ENCODE assay signal across 18 cellular contexts in the genomic region with DNA sequence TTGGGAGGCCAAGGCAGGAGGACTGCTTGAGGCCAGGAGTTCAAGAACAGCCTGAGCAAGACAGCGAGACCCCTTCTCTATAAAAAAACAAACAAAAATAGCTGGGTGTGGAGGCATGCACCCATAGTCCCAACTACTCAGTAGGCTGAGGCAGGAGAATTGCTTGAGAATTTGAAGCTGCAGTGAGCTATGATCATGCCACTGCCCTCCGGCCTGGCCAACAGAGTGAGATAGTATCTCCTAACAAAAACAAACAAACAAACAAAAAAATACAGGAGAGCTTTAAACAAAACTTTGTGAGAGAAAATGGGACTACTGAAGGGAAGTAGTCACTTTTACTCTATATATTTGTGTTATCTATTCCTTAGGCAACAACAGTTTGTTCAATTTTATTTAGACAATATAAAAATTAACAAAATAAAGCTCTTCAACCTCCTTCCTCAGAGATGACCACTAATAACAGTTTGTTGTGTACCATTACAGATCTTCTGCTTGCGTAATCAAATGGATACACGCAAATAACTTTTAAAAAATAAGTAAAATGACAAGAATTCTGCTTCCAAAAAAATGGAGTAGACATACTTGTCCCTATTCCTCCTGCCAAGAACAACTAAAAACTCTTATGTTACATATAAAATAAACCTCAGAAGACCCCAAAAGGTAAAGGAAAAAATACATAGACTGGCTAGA. TPM values are rescaled to one million over a fixed set of nuclear protein-coding genes. Genes with fewer than 3 reads are reported as not detected.
DNase-seq lines count a peak whose midpoint lies in the region; ATAC-seq and TF ChIP-seq lines count a peak whose summit lies in the region.
"Had no signal": no experiment of that assay in that cellular context is flagged by ENCODE, and none has a peak within 500 bp of the region (broad histone marks: within the 10 kb centered on the region; RNA-seq: fewer than 3 reads in every experiment).

No MANE protein-coding gene starts in this region.

- H3K27me3 ChIP-seq in CD4-positive, alpha-beta T cell (ENCODE audit: control insufficient read depth, insufficient read depth, low read length): no peaks in the 10 kb centered on the region
- H3K27me3 ChIP-seq in adipocyte (replicated peaks; ENCODE audit: control insufficient read depth, insufficient read depth, low read length): no peaks in the 10 kb centered on the region
- H3K27me3 ChIP-seq: BLaER1 treated with 17β-estradiol and CSF1 and Interleukin-3, amounts not matched to agents 10 nM and 100 nM; right atrium auricular region; SJSA1 had no signal

- TF ChIP-seq CTCF in activated CD8-positive, alpha-beta T cell treated with anti-CD3 and anti-CD28 coated beads for 36 hours (IDR thresholded peaks at IDR 0.05): no peak
- TF ChIP-seq CTCF in CD4-positive, alpha-beta T cell (IDR thresholded peaks at IDR 0.05): no peak
- no peak for TF ChIP-seq CTCF in osteocyte (IDR thresholded peaks at IDR 0.05)

- no peak overlapping the region for H3K4me3 Mint-ChIP-seq in activated CD8-positive, alpha-beta T cell treated with anti-CD3 and anti-CD28 coated beads for 36 hours
- no peak overlapping the region for H3K4me3 Mint-ChIP-seq in activated CD8-positive, alpha-beta T cell treated with anti-CD3 and anti-CD28 coated beads, Interleukin-2, amount 10 ng/mL, durations not matched to agents 7 days and 5 days
- peak overlapping the region; percentile 7 for H3K4me3 Mint-ChIP-seq in CD4-positive, alpha-beta T cell
- no peak overlapping the region for H3K4me3 Mint-ChIP-seq in osteocyte (ENCODE audit: unreplicated experiment)

- H3K36me3 ChIP-seq in adipocyte (ENCODE audit: control insufficient read depth, insufficient read depth, low read length, severe bottlenecking): peaks cover 69% of the 10 kb centered on the region

- H3K9me3 ChIP-seq in CD4-positive, alpha-beta T cell (ENCODE audit: control insufficient read depth, low read length): no peaks in the 10 kb centered on the region
- H3K9me3 ChIP-seq in adipocyte (ENCODE audit: control insufficient read depth, low read length): no peaks in the 10 kb centered on the region
- H3K9me3 ChIP-seq: right atrium auricular region, SJSA1 had no signal

- peaks cover 20% of the 10 kb centered on the region for H3K4me1 ChIP-seq in adipocyte (ENCODE audit: control insufficient read depth, insufficient read depth, low read length)
- H3K4me1 ChIP-seq: SJSA1 had no signal

- H3K27me3 Mint-ChIP-seq in activated CD8-positive, alpha-beta T cell treated with anti-CD3 and anti-CD28 coated beads for 36 hours: no peaks in the 10 kb centered on the region
- H3K27me3 Mint-ChIP-seq in activated CD8-positive, alpha-beta T cell treated with anti-CD3 and anti-CD28 coated beads, Interleukin-2, amount 10 ng/mL, durations not matched to agents 7 days and 5 days (ENCODE audit: low read depth): no peaks in the 10 kb centered on the region
- no peaks in the 10 kb centered on the region for H3K27me3 Mint-ChIP-seq in CD4-positive, alpha-beta T cell
- no peaks in the 10 kb centered on the region for H3K27me3 Mint-ChIP-seq in osteocyte (ENCODE audit: unreplicated experiment)

- peak overlapping the region; percentile 74 for H3K27ac Mint-ChIP-seq in activated CD8-positive, alpha-beta T cell treated with anti-CD3 and anti-CD28 coated beads for 36 hours
- H3K27ac Mint-ChIP-seq in activated CD8-positive, alpha-beta T cell treated with anti-CD3 and anti-CD28 coated beads, Interleukin-2, amount 10 ng/mL, durations not matched to agents 7 days and 5 days: no peak overlapping the region
- peak overlapping the region; percentile 81 for H3K27ac Mint-ChIP-seq in CD4-positive, alpha-beta T cell
- H3K27ac Mint-ChIP-seq in osteocyte (ENCODE audit: unreplicated experiment): peak overlapping the region; percentile 47

- ATAC-seq in activated CD8-positive, alpha-beta T cell treated with anti-CD3 and anti-CD28 coated beads for 36 hours: no peak
- no peak for ATAC-seq in activated CD8-positive, alpha-beta T cell treated with anti-CD3 and anti-CD28 coated beads, Interleukin-2, amount 10 ng/mL, durations not matched to agents 7 days and 5 days
- ATAC-seq in CD4-positive, alpha-beta T cell (ENCODE audit: poor library complexity): no peak
- no peak for ATAC-seq in HG03439 (IDR thresholded peaks at IDR 0.05; ENCODE audit: unreplicated experiment)

- H3K27ac ChIP-seq in CD4-positive, alpha-beta T cell (ENCODE audit: low read depth, low read length): no peak overlapping the region
- H3K27ac ChIP-seq: BLaER1 treated with 17β-estradiol and CSF1 and Interleukin-3, amounts not matched to agents 10 nM and 100 nM; coronary artery; right atrium auricular region; SJSA1 had no signal

- peaks cover 58% of the 10 kb centered on the region for H3K4me1 Mint-ChIP-seq in activated CD8-positive, alpha-beta T cell treated with anti-CD3 and anti-CD28 coated beads for 36 hours (ENCODE audit: low read depth)
- H3K4me1 Mint-ChIP-seq in activated CD8-positive, alpha-beta T cell treated with anti-CD3 and anti-CD28 coated beads, Interleukin-2, amount 10 ng/mL, durations not matched to agents 7 days and 5 days (ENCODE audit: low read depth): peaks cover 24% of the 10 kb centered on the region
- H3K4me1 Mint-ChIP-seq in CD4-positive, alpha-beta T cell (ENCODE audit: low read depth): peaks cover 69% of the 10 kb centered on the region
- H3K4me1 Mint-ChIP-seq in osteocyte (ENCODE audit: unreplicated experiment): peaks cover 18% of the 10 kb centered on the region

- peaks cover 6% of the 10 kb centered on the region for H3K9me3 Mint-ChIP-seq in activated CD8-positive, alpha-beta T cell treated with anti-CD3 and anti-CD28 coated beads for 36 hours
- no peaks in the 10 kb centered on the region for H3K9me3 Mint-ChIP-seq in activated CD8-positive, alpha-beta T cell treated with anti-CD3 and anti-CD28 coated beads, Interleukin-2, amount 10 ng/mL, durations not matched to agents 7 days and 5 days (ENCODE audit: insufficient read depth)
- H3K9me3 Mint-ChIP-seq in CD4-positive, alpha-beta T cell: no peaks in the 10 kb centered on the region
- no peaks in the 10 kb centered on the region for H3K9me3 Mint-ChIP-seq in osteocyte (ENCODE audit: unreplicated experiment)

- POLR2A ChIA-PET in activated CD8-positive, alpha-beta T cell treated with anti-CD3 and anti-CD28 coated beads for 36 hours (lab: Charles Lee): interaction anchor here (0.6 to 1.1 kb wide), 2 partner anchors 12 to 16 kb away, joined by 3 to 4 read pairs; no protein-coding TSS in a partner anchor
- POLR2A ChIA-PET in activated CD8-positive, alpha-beta T cell treated with anti-CD3 and anti-CD28 coated beads, Interleukin-2, amount 10 ng/mL, durations not matched to agents 7 days and 5 days (lab: Charles Lee): no interaction called here
- POLR2A ChIA-PET in CD4-positive, alpha-beta T cell (lab: Charles Lee): interaction anchor here (0.6 to 1.6 kb wide), 5 partner anchors 8 to 19 kb away, joined by 3 to 4 read pairs (median 3); a partner anchor contains a TSS

- H3K4me3 ChIP-seq in adipocyte (ENCODE audit: low read length): no peak overlapping the region
- H3K4me3 ChIP-seq: BLaER1 treated with 17β-estradiol and CSF1 and Interleukin-3, amounts not matched to agents 10 nM and 100 nM; coronary artery; lung; right atrium auricular region; SJSA1 had no signal

- no peak overlapping the region for H3K9ac ChIP-seq in adipocyte (ENCODE audit: low read length)
- H3K9ac ChIP-seq: BLaER1 treated with 17β-estradiol and CSF1 and Interleukin-3, amounts not matched to agents 10 nM and 100 nM had no signal

- CTCF ChIA-PET in activated CD8-positive, alpha-beta T cell treated with anti-CD3 and anti-CD28 coated beads for 36 hours (lab: Charles Lee): interaction anchor here (0.9 to 1.7 kb wide), 4 partner anchors 8 to 18 kb away, joined by 3 to 5 read pairs (median 4); no protein-coding TSS in a partner anchor
- CTCF ChIA-PET in activated CD8-positive, alpha-beta T cell treated with anti-CD3 and anti-CD28 coated beads, Interleukin-2, amount 10 ng/mL, durations not matched to agents 7 days and 5 days (lab: Charles Lee): no interaction called here
- CTCF ChIA-PET in CD4-positive, alpha-beta T cell (lab: Charles Lee): interaction anchor here (1.4 kb wide), 1 partner anchor 15 kb away, joined by 4 read pairs; no protein-coding TSS in a partner anchor

- intact Hi-C loops in activated CD8-positive, alpha-beta T cell treated with anti-CD3 and anti-CD28 coated beads for 36 hours (cut with micrococcal nuclease): no loop called here
- intact Hi-C loops in CD4-positive, alpha-beta T cell (cut with DNase I, micrococcal nuclease): no loop called here

- peaks cover 71% of the 10 kb centered on the region for H3K36me3 Mint-ChIP-seq in activated CD8-positive, alpha-beta T cell treated with anti-CD3 and anti-CD28 coated beads for 36 hours (ENCODE audit: low read depth)
- H3K36me3 Mint-ChIP-seq in activated CD8-positive, alpha-beta T cell treated with anti-CD3 and anti-CD28 coated beads, Interleukin-2, amount 10 ng/mL, durations not matched to agents 7 days and 5 days (ENCODE audit: low read depth): peaks cover 83% of the 10 kb centered on the region
- peaks cover 94% of the 10 kb centered on the region for H3K36me3 Mint-ChIP-seq in CD4-positive, alpha-beta T cell (ENCODE audit: low read depth)
- peaks cover 49% of the 10 kb centered on the region for H3K36me3 Mint-ChIP-seq in osteocyte (ENCODE audit: unreplicated experiment)

- TF ChIP-seq POLR2A in erythroblast (IDR thresholded peaks at IDR 0.05; ENCODE audit: low read length): no peak

- no peak for DNase-seq in activated CD8-positive, alpha-beta T cell treated with anti-CD3 and anti-CD28 coated beads for 36 hours
- DNase-seq in activated CD8-positive, alpha-beta T cell treated with anti-CD3 and anti-CD28 coated beads, Interleukin-2, amount 10 ng/mL, durations not matched to agents 7 days and 5 days: no peak
- no peak for DNase-seq in CD4-positive, alpha-beta T cell
- DNase-seq in adipocyte (ENCODE audit: low read depth) (peak; percentile 21), osteocyte (ENCODE audit: extremely low spot score, unreplicated experiment) (no peak), erythroblast (lab: John Stamatoyannopoulos, UW) (no peak)
- DNase-seq in activated CD8-positive, alpha-beta memory T cell treated with anti-CD3 and anti-CD28 coated beads, Interleukin-2, amount 50 U/mL, for 4 hours: no peak
- DNase-seq: activated CD4-positive, alpha-beta T cell treated with anti-CD3 and anti-CD28 coated beads, Interleukin-2, amount 50 U/mL, for 1 hour; DMS 273 treated with DMSO at 0.1 percent for 48 hours; NCI-H1105; NCI-H2029 treated with DMSO at 0.1 percent for 48 hours; stimulated activated CD4-positive, alpha-beta T cell treated with anti-CD3 and anti-CD28 coated beads, Interleukin-12 subunit alpha, Interleukin-12 subunit beta, amount 100 ng/mL, for 4 hours had no signal

RNA-seq across cellular contexts. Expression of a gene that starts 17.4 kb away (rescaled TPM):
- 10 to 100 TPM; 50.1 to 53.0 TPM for total RNA-seq in activated CD8-positive, alpha-beta T cell treated with anti-CD3 and anti-CD28 coated beads for 36 hours
- total RNA-seq in activated CD8-positive, alpha-beta T cell treated with anti-CD3 and anti-CD28 coated beads, Interleukin-2, amount 10 ng/mL, durations not matched to agents 7 days and 5 days: 10 to 100 TPM; 54.0 to 68.1 TPM
- 100 to 1,000 TPM; 143 to 150 TPM for total RNA-seq in CD4-positive, alpha-beta T cell
- 52.3 and 63.8 TPM in 2 replicates for total RNA-seq in osteocyte

RNA-seq across cellular contexts. Expression of a gene that starts 58.1 kb away (rescaled TPM):
- 10 to 100 TPM; 17.4 to 21.3 TPM for total RNA-seq in activated CD8-positive, alpha-beta T cell treated with anti-CD3 and anti-CD28 coated beads for 36 hours
- total RNA-seq in activated CD8-positive, alpha-beta T cell treated with anti-CD3 and anti-CD28 coated beads, Interleukin-2, amount 10 ng/mL, durations not matched to agents 7 days and 5 days: 10 to 100 TPM; 17.0 to 19.5 TPM
- 10 to 100 TPM; 16.4 to 18.0 TPM for total RNA-seq in CD4-positive, alpha-beta T cell
- 43.8 and 48.0 TPM in 2 replicates for total RNA-seq in osteocyte
